In the genomic region with DNA sequence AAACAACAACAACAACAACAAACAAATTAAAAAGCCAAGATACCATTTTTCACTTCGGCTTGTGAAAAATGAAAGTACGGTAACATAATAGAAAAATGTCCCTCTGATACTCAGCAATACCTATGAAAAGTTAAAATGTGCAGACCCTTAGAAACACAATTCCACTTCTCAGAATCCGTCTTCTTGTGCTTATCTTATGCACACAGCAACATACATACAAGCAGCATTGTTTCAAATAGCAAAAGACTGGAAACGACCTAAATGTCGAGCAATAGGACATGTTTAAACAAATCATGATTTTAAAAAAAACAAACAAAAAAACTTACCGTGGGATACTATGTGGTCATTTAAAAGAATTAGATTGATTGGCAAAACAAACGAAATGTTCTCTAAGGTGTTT, we compare ENCODE assay signal across 22 cellular contexts. TPM values are rescaled to one million over a fixed set of nuclear protein-coding genes. Genes with fewer than 3 reads are reported as not detected.
"Had no signal": no experiment of that assay in that cellular context is flagged by ENCODE, and none has a peak within 500 bp of the region (broad histone marks: within the 10 kb centered on the region; RNA-seq: fewer than 3 reads in every experiment).

No MANE protein-coding gene starts in this region.

- H3K27me3 ChIP-seq: MG63 had no signal

- H3K4me3 Mint-ChIP-seq: IgD-negative memory B cell had no signal

- H3K27ac ChIP-seq: RWPE1 had no signal

- H3K4me3 ChIP-seq: MG63 had no signal

- DNase-seq: Karpas-422, KG1, NCI-H1092, NCI-H1105 treated with DMSO at 0.1 percent for 48 hours, NCI-H1417 treated with DMSO at 0.1 percent for 48 hours, NCI-H146, NCI-H1694 treated with DMSO at 0.1 percent for 48 hours, NCI-H1930, NCI-H2081, NCI-H2171, NCI-H446, NCI-H510A, NCI-H524 treated with DMSO at 0.1 percent for 48 hours, NCI-H69, NCI-H774, PC-3, SHP77, SK-N-SH, SW 1271 had no signal

- H3K9me3 Mint-ChIP-seq: IgD-negative memory B cell had no signal

- H3K27ac Mint-ChIP-seq: IgD-negative memory B cell had no signal

- ATAC-seq: PC-3 had no signal

- H3K4me1 Mint-ChIP-seq: IgD-negative memory B cell had no signal

- H3K9me3 ChIP-seq: MG63, SK-N-SH had no signal

RNA-seq across cellular contexts. Expression of a gene that starts 26.5 kb away (rescaled TPM):
- polyA plus RNA-seq: IgD-negative memory B cell had no signal
